ENCODE assay signal across 7 cellular contexts in genomic region chr3:17740703-17741102, GRCh38. TPM values are rescaled to one million over a fixed set of nuclear protein-coding genes. Genes with fewer than 3 reads are reported as not detected.
A peak's percentile ranks its signal among the peaks of the same experiment; 100 is the strongest.
DNase-seq lines count a peak whose midpoint lies in the region; ATAC-seq and TF ChIP-seq lines count a peak whose summit lies in the region.

No MANE protein-coding gene starts in this region.

- no peak for TF ChIP-seq CTCF in GM12864 (IDR thresholded peaks at IDR 0.05; ENCODE audit: low read depth, low read length, missing control alignments)

- peak overlapping the region; percentile 80 for H3K27ac Mint-ChIP-seq in activated CD4-positive, alpha-beta memory T cell treated with anti-CD3 and anti-CD28 coated beads for 36 hours

- DNase-seq in GM12864 (ENCODE audit: low read depth): no peak
- DNase-seq in M059J (ENCODE audit: low read depth): peak; percentile 39
- DNase-seq in activated CD4-positive, alpha-beta memory T cell treated with anti-CD3 and anti-CD28 coated beads for 36 hours: no peak
- no peak for DNase-seq in stimulated activated naive CD8-positive, alpha-beta T cell treated with anti-CD3 and anti-CD28 coated beads, Interleukin-15, Interleukin-2, amounts not matched to agents 100 U/mL and 50 U/mL, for 24 hours
- DNase-seq in nucleus accumbens (lab: John Stamatoyannopoulos, UW): no peak
- no peak for DNase-seq in DMS79 (lab: John Stamatoyannopoulos, UW)

- H3K9me3 Mint-ChIP-seq in activated CD4-positive, alpha-beta memory T cell treated with anti-CD3 and anti-CD28 coated beads for 36 hours: no peaks in the 10 kb centered on the region

- POLR2A ChIA-PET in activated CD4-positive, alpha-beta memory T cell treated with anti-CD3 and anti-CD28 coated beads for 36 hours (lab: Charles Lee): no interaction called here

- H3K9me3 ChIP-seq in iPS-15b (ENCODE audit: control insufficient read depth, insufficient read depth, low read length): no peaks in the 10 kb centered on the region

- H3K4me3 Mint-ChIP-seq in activated CD4-positive, alpha-beta memory T cell treated with anti-CD3 and anti-CD28 coated beads for 36 hours: peak overlapping the region; percentile 94

- ATAC-seq in stimulated activated naive CD8-positive, alpha-beta T cell treated with anti-CD3 and anti-CD28 coated beads, Interleukin-15, Interleukin-2, amounts not matched to agents 100 U/mL and 50 U/mL, for 24 hours: peak; percentile 13

- no peaks in the 10 kb centered on the region for H3K27me3 ChIP-seq in iPS-15b (ENCODE audit: control insufficient read depth, insufficient read depth, low read length)

- peaks cover 15% of the 10 kb centered on the region for H3K4me1 ChIP-seq in iPS-15b (ENCODE audit: control insufficient read depth, insufficient read depth, low read length)

- H3K36me3 ChIP-seq in iPS-15b (ENCODE audit: control insufficient read depth, insufficient read depth, low read length): no peaks in the 10 kb centered on the region

- peaks cover 6% of the 10 kb centered on the region for H3K36me3 Mint-ChIP-seq in activated CD4-positive, alpha-beta memory T cell treated with anti-CD3 and anti-CD28 coated beads for 36 hours

- CTCF ChIA-PET in activated CD4-positive, alpha-beta memory T cell treated with anti-CD3 and anti-CD28 coated beads for 36 hours (lab: Charles Lee): interaction anchor here (1.1 to 3.0 kb wide), 2 partner anchors 96 to 101 kb away, joined by 4 to 14 read pairs; no protein-coding TSS in a partner anchor

- intact Hi-C loops in activated CD4-positive, alpha-beta memory T cell treated with anti-CD3 and anti-CD28 coated beads for 36 hours (cut with micrococcal nuclease): loop anchor here (5.0 to 10.0 kb wide), 5 partner anchors 707 to 1228 kb away; partner anchors contain the start of genes PLCL2 and RFTN1

- peaks cover 41% of the 10 kb centered on the region for H3K4me1 Mint-ChIP-seq in activated CD4-positive, alpha-beta memory T cell treated with anti-CD3 and anti-CD28 coated beads for 36 hours (ENCODE audit: low read depth)

- H3K9ac ChIP-seq in iPS-15b (ENCODE audit: low read depth, low read length): no peak overlapping the region

- no peaks in the 10 kb centered on the region for H3K27me3 Mint-ChIP-seq in activated CD4-positive, alpha-beta memory T cell treated with anti-CD3 and anti-CD28 coated beads for 36 hours

- H3K4me3 ChIP-seq in GM12864 (ENCODE audit: low read depth, low read length) (peak overlapping the region; percentile 73), iPS-15b (ENCODE audit: low read depth, low read length) (peak overlapping the region; percentile 12)

RNA-seq across cellular contexts. Expression of gene TBC1D5, which starts 1.7 kb away (rescaled TPM):
- total RNA-seq in M059J (2014; rRNA removed; shearing (Covaris generic)): 35.8 and 59.1 TPM in 2 replicates
- total RNA-seq in activated CD4-positive, alpha-beta memory T cell treated with anti-CD3 and anti-CD28 coated beads for 36 hours: 10 to 100 TPM; 49.2 to 53.7 TPM
